ENCODE assay signal across 8 cellular contexts in genomic region chr12:80936353-80936641, GRCh38. TPM values are rescaled to one million over a fixed set of nuclear protein-coding genes. Genes with fewer than 3 reads are reported as not detected.
DNase-seq lines count a peak whose midpoint lies in the region; ATAC-seq and TF ChIP-seq lines count a peak whose summit lies in the region.

No MANE protein-coding gene starts in this region.

- H3K4me3 ChIP-seq in AG09309 (ENCODE audit: control insufficient read depth, low read depth, low read length) (peak overlapping the region; percentile 70), HFF-Myc (replicated peaks; ENCODE audit: low read depth, low read length) (peak overlapping the region; percentile 85), breast epithelium (peak overlapping the region; percentile 48 to 89 (median 71))

- DNase-seq in AG09309 (ENCODE audit: low read depth) (no peak), HFF-Myc (ENCODE audit: extremely low read depth, low read depth) (no peak), breast epithelium (ENCODE audit: low spot score in 2 of 2) (no peak), medulla oblongata (ENCODE audit: extremely low spot score) (peak; percentile 32), HPDE6-E6E7 (ENCODE audit: extremely low spot score) (no peak), NCI-H2196 treated with DMSO at 0.1 percent for 48 hours (lab: John Stamatoyannopoulos, UW; ENCODE audit: unreplicated experiment) (no peak)

- H3K4me1 ChIP-seq in breast epithelium: no peaks in the 10 kb centered on the region

- intact Hi-C loops in breast epithelium (cut with DNase I; ENCODE audit: low total_unique reads): no loop called here

- H3K27me3 ChIP-seq in breast epithelium: peaks cover 0 to 8% of the 10 kb centered on the region in 2 donors

- no peak for ATAC-seq in HG03378 (IDR thresholded peaks at IDR 0.05; ENCODE audit: unreplicated experiment)
- no peak for ATAC-seq in HG03280 (IDR thresholded peaks at IDR 0.05; ENCODE audit: unreplicated experiment)

- no peaks in the 10 kb centered on the region for H3K36me3 ChIP-seq in breast epithelium

- no peak for TF ChIP-seq CTCF in AG09309 (IDR thresholded peaks at IDR 0.05; ENCODE audit: control insufficient read depth, insufficient read depth, low read depth, low read length, missing control alignments)
- no peak for TF ChIP-seq CTCF in HFF-Myc (IDR thresholded peaks at IDR 0.05; ENCODE audit: low read depth, low read length, missing control alignments)
- TF ChIP-seq CTCF in breast epithelium (IDR thresholded peaks at IDR 0.05): no peak

- no peak for TF ChIP-seq POLR2A in breast epithelium (IDR thresholded peaks at IDR 0.05)

- H3K9me3 ChIP-seq in breast epithelium: no peaks in the 10 kb centered on the region

- H3K27ac ChIP-seq in breast epithelium: peak overlapping the region; percentile 53 to 73

RNA-seq across cellular contexts. Expression of gene LIN7A, which starts 1.4 kb away (rescaled TPM):
- total RNA-seq in breast epithelium: 10 to 100 TPM; 12.8 to 25.6 (median 13.1) TPM
